Comparison of ENCODE assay signal across 8 cellular contexts in genomic region chr4:139278956-139279722, GRCh38. TPM values are rescaled to one million over a fixed set of nuclear protein-coding genes. Genes with fewer than 3 reads are reported as not detected.
DNase-seq lines count a peak whose midpoint lies in the region; TF ChIP-seq lines count a peak whose summit lies in the region.

No MANE protein-coding gene starts in this region.

- H3K27ac ChIP-seq in iPS DF 6.9 (ENCODE audit: low read length) (no peak overlapping the region), skin epidermis (no peak overlapping the region)

- no peak for TF ChIP-seq CTCF in HFFc6 (IDR thresholded peaks at IDR 0.05)

- peaks cover 53% of the 10 kb centered on the region for H3K4me1 Mint-ChIP-seq in HFFc6 (ENCODE audit: low read depth)
- H3K4me1 Mint-ChIP-seq in activated naive CD4-positive, alpha-beta T cell treated with anti-CD3 and anti-CD28 coated beads, Interleukin-2, amount 50 U/mL, for 24 hours = peaks cover 14% of the 10 kb centered on the region

- DNase-seq in HFFc6 = no peak
- no peak for DNase-seq in iPS DF 6.9 (ENCODE audit: low read depth, low spot score)
- no peak for DNase-seq in NCI-H446 treated with DMSO at 0.1 percent for 48 hours (lab: John Stamatoyannopoulos, UW)
- DNase-seq in LoVo (ENCODE audit: low spot score) = no peak
- no peak for DNase-seq in NCI-H524 (lab: John Stamatoyannopoulos, UW)
- DNase-seq in SKM-1 (lab: John Stamatoyannopoulos, UW; ENCODE audit: unreplicated experiment) = no peak

- no peaks in the 10 kb centered on the region for H3K4me1 ChIP-seq in iPS DF 6.9 (ENCODE audit: control insufficient read depth, insufficient read depth, low read length)

- no peaks in the 10 kb centered on the region for H3K27me3 Mint-ChIP-seq in HFFc6 (ENCODE audit: insufficient read depth)
- peaks cover 29% of the 10 kb centered on the region for H3K27me3 Mint-ChIP-seq in activated naive CD4-positive, alpha-beta T cell treated with anti-CD3 and anti-CD28 coated beads, Interleukin-2, amount 50 U/mL, for 24 hours

- peaks cover 7% of the 10 kb centered on the region; the same call in 1 of the 2 replicates for H3K9me3 Mint-ChIP-seq in HFFc6
- H3K9me3 Mint-ChIP-seq in activated naive CD4-positive, alpha-beta T cell treated with anti-CD3 and anti-CD28 coated beads, Interleukin-2, amount 50 U/mL, for 24 hours = no peaks in the 10 kb centered on the region

- H3K4me3 Mint-ChIP-seq in HFFc6 = peak overlapping the region; percentile 87
- H3K4me3 Mint-ChIP-seq in activated naive CD4-positive, alpha-beta T cell treated with anti-CD3 and anti-CD28 coated beads, Interleukin-2, amount 50 U/mL, for 24 hours = peak overlapping the region; percentile 82

- WGBS in iPS DF 6.9 (ENCODE audit: insufficient coverage, insufficient read length) = no CpG with 5 or more reads among the region's 38 CpGs

- H3K36me3 Mint-ChIP-seq in HFFc6 (ENCODE audit: low read depth) = peaks cover 6% of the 10 kb centered on the region; the same call in 1 of the 2 replicates
- no peaks in the 10 kb centered on the region for H3K36me3 Mint-ChIP-seq in activated naive CD4-positive, alpha-beta T cell treated with anti-CD3 and anti-CD28 coated beads, Interleukin-2, amount 50 U/mL, for 24 hours

- H3K36me3 ChIP-seq in iPS DF 6.9 (ENCODE audit: control insufficient read depth, insufficient read depth, low read length) = no peaks in the 10 kb centered on the region

- no peak overlapping the region for H3K27ac Mint-ChIP-seq in HFFc6
- H3K27ac Mint-ChIP-seq in activated naive CD4-positive, alpha-beta T cell treated with anti-CD3 and anti-CD28 coated beads, Interleukin-2, amount 50 U/mL, for 24 hours = no peak overlapping the region

- H3K27me3 ChIP-seq in iPS DF 6.9 (ENCODE audit: control insufficient read depth, insufficient read depth, low read length) = peaks cover 14% of the 10 kb centered on the region

- peak overlapping the region; percentile 40; the same call in 1 of the 2 replicates for H3K4me3 ChIP-seq in iPS DF 6.9 (ENCODE audit: low read length)
- H3K4me3 ChIP-seq in skin epidermis = peak overlapping the region in 6 of 7 experiments; percentile 12 to 39 (median 30)

- H3K9me3 ChIP-seq in iPS DF 6.9 (ENCODE audit: control insufficient read depth, insufficient read depth, low read length) = no peaks in the 10 kb centered on the region

RNA-seq across cellular contexts. Expression of gene MGARP, which starts 0.9 kb away (rescaled TPM):
- total RNA-seq in HFFc6 (2021; fragmentation: NEBNext Ultra II Directional; extraction: Animal tissue kit (Norgen Biotek cat#: 25700)) = 10 to 100 TPM; 10.4 to 38.5 (median 11.8) TPM

RNA-seq across cellular contexts. Expression of gene NAA15, which starts 22.2 kb away (rescaled TPM):
- 10 to 100 TPM; 63.0 to 72.0 (median 69.6) TPM for total RNA-seq in HFFc6 (2021; fragmentation: NEBNext Ultra II Directional; extraction: Animal tissue kit (Norgen Biotek cat#: 25700))

RNA-seq across cellular contexts. Expression of gene NDUFC1, which starts 23.1 kb away (rescaled TPM):
- 10 to 100 TPM; 68.6 to 90.7 (median 74.2) TPM for total RNA-seq in HFFc6 (2021; fragmentation: NEBNext Ultra II Directional; extraction: Animal tissue kit (Norgen Biotek cat#: 25700))
